ENCODE assay signal across 34 cellular contexts in genomic region chr4:80526697-80527096, GRCh38.
DNase-seq lines count a peak whose midpoint lies in the region; ATAC-seq, FAIRE-seq and TF ChIP-seq lines count a peak whose summit lies in the region.
"Had no signal": no experiment of that assay in that cellular context is flagged by ENCODE, and none has a peak within 500 bp of the region (broad histone marks: within the 10 kb centered on the region; RNA-seq: fewer than 3 reads in every experiment).

No MANE protein-coding gene starts in this region.

- WGBS in IMR-90 (ENCODE audit: extremely low coverage in 2 of 2, insufficient read length in 1 of 2), 2 experiments: 100% methylated on average over 1 of the region's 2 CpGs; no CpG with 5 or more reads in 1 of the 2 experiments
- 4% methylated on average over 2 of the region's 2 CpGs for WGBS in K562 (ENCODE audit: insufficient coverage, low coverage, missing lambda C conversion rate)
- WGBS in H1 (ENCODE audit: extremely low coverage in 1 of 2, insufficient coverage in 1 of 2, insufficient read length in 1 of 2, insufficient replicate concordance in 2 of 2, low coverage in 1 of 2, low lambda C conversion rate in 2 of 2, missing lambda C conversion rate in 1 of 2), 2 experiments: 90 to 100% methylated on average over 1 to 2 of the region's 2 CpGs

- no TSS peak for BruUV-seq in IMR-90 (replicated peaks; lab: Mats Ljungman, UMichigan)
- BruUV-seq in K562 (replicated peaks; lab: Mats Ljungman, UMichigan): no TSS peak

- H2AFZ ChIP-seq in IMR-90 (replicated peaks; ENCODE audit: low read length, poor library complexity) (no peak overlapping the region), K562 (ENCODE audit: low read depth, low read length) (no peak overlapping the region), H1 (ENCODE audit: low read length) (no peak overlapping the region)

- no peak overlapping the region for H3K18ac ChIP-seq in IMR-90 (ENCODE audit: low read depth, low read length)
- H3K18ac ChIP-seq in H1 (ENCODE audit: extremely low read depth, low read length): no peak overlapping the region

- no peak overlapping the region for H3K14ac ChIP-seq in IMR-90 (replicated peaks; ENCODE audit: low read depth, low read length)
- H3K14ac ChIP-seq in H1 (ENCODE audit: insufficient read length): no peak overlapping the region

- FAIRE-seq in K562 (lab: Jason Lieb, UNC) (no peak), H1 (lab: Jason Lieb, UNC) (no peak)
- FAIRE-seq: A549, D721Med had no signal

- H4K5ac ChIP-seq in IMR-90 (ENCODE audit: low read depth, low read length) (no peak overlapping the region), H1 (ENCODE audit: insufficient read length, low read depth, low read length) (no peak overlapping the region)

- H3K9me1 ChIP-seq in IMR-90 (ENCODE audit: insufficient read depth, low read length) (no peaks in the 10 kb centered on the region), K562 (ENCODE audit: control insufficient read depth, insufficient read depth, low read length) (no peaks in the 10 kb centered on the region)

- no peaks in the 10 kb centered on the region for H3K23me2 ChIP-seq in H1 (ENCODE audit: low read depth, low read length)

- no peak for TF ChIP-seq RAD21 in IMR-90 (IDR thresholded peaks at IDR 0.05; ENCODE audit: low read length)
- TF ChIP-seq RAD21 in K562 (CRISPR knock-in tag; conservative IDR thresholded peaks at IDR 0.05 in 1 of 2, IDR thresholded peaks at IDR 0.05 in 1 of 2): no peak
- TF ChIP-seq RAD21 in H1 (IDR thresholded peaks at IDR 0.05 in 1 of 2, conservative IDR thresholded peaks at IDR 0.05 in 1 of 2; ENCODE audit: low read depth in 2 of 2, low read length in 2 of 2): no peak

- H3K27ac ChIP-seq in IMR-90 (ENCODE audit: insufficient read depth, low read length) (no peak overlapping the region), K562 (ENCODE audit: extremely low read depth, low read depth, low read length) (no peak overlapping the region), H1 (ENCODE audit: low read depth, low read length) (no peak overlapping the region)
- H3K27ac ChIP-seq: 22Rv1; A549; BLaER1; BLaER1 treated with 17β-estradiol and CSF1 and Interleukin-3, amounts not matched to agents 10 nM and 100 nM; C4-2B had no signal

- no peaks in the 10 kb centered on the region for H3K79me2 ChIP-seq in K562 (ENCODE audit: control insufficient read depth, insufficient read depth, low read length)
- H3K79me2 ChIP-seq in H1 (ENCODE audit: control insufficient read depth in 1 of 2, insufficient read depth in 2 of 2, low read length in 2 of 2): no peaks in the 10 kb centered on the region

- no peak overlapping the region for H3K9ac ChIP-seq in IMR-90 (ENCODE audit: low read depth, low read length)
- H3K9ac ChIP-seq in K562 (ENCODE audit: insufficient read depth in 1 of 2, low read depth in 2 of 2, low read length in 2 of 2): no peak overlapping the region
- no peak overlapping the region for H3K9ac ChIP-seq in H1 (replicated peaks in 1 of 4; ENCODE audit: extremely low read depth in 1 of 4, low read depth in 3 of 4, low read length in 3 of 4)
- H3K9ac ChIP-seq: BLaER1; BLaER1 treated with 17β-estradiol and CSF1 and Interleukin-3, amounts not matched to agents 10 nM and 100 nM had no signal

- no peaks in the 10 kb centered on the region for H3K79me1 ChIP-seq in IMR-90 (ENCODE audit: low read depth in 1 of 2, low read length in 2 of 2)
- no peaks in the 10 kb centered on the region for H3K79me1 ChIP-seq in H1 (ENCODE audit: low read depth, low read length)

- no peak for DNase-seq in IMR-90
- DNase-seq in K562 (ENCODE audit: extremely low read depth in 1 of 4, low spot score in 3 of 4): no peak
- no peak for DNase-seq in H1 (ENCODE audit: low read depth in 1 of 2, low spot score in 2 of 2)
- DNase-seq in progenitor cell of endocrine pancreas (ENCODE audit: low spot score, unreplicated experiment): no peak
- DNase-seq in mucosa of descending colon: no peak
- DNase-seq: 8988T; ACHN; AML-193; BE2C; C1 segment of cervical spinal cord; Caco-2; Calu3; CD4-positive, alpha-beta memory T cell; CD4-positive, alpha-beta T cell; CD4-positive, CD25-positive, alpha-beta regulatory T cell; CD8-positive, alpha-beta memory T cell; CD8-positive, alpha-beta T cell; COR-L47; DMS 273 treated with DMSO at 0.1 percent for 48 hours; DMS153; DMS53; DMS79; DMS79 treated with DMSO at 0.1 percent for 48 hours; DND-41; EL had no signal

- no peaks in the 10 kb centered on the region for H3K36me3 Mint-ChIP-seq in progenitor cell of endocrine pancreas (ENCODE audit: insufficient read depth)
- H3K36me3 Mint-ChIP-seq: CD14-positive monocyte; CD4-positive, CD25-positive, alpha-beta regulatory T cell; CD8-positive, alpha-beta T cell had no signal

- H3K27me3 ChIP-seq in IMR-90 (ENCODE audit: control insufficient read depth, insufficient read depth, low read length) (no peaks in the 10 kb centered on the region), K562 (ENCODE audit: control insufficient read depth in 2 of 2, insufficient read depth in 2 of 2, low read length in 2 of 2) (no peaks in the 10 kb centered on the region), H1 (replicated peaks in 1 of 4; ENCODE audit: control insufficient read depth in 3 of 4, extremely low read depth in 1 of 4, insufficient read depth in 3 of 4, low read length in 3 of 4) (no peaks in the 10 kb centered on the region)
- H3K27me3 ChIP-seq: BE2C; BLaER1; BLaER1 treated with 17β-estradiol and CSF1 and Interleukin-3, amounts not matched to agents 10 nM and 100 nM had no signal

- H2BK15ac ChIP-seq in IMR-90 (ENCODE audit: low read depth, low read length) (no peak overlapping the region), H1 (ENCODE audit: low read length) (no peak overlapping the region)

- H3K27me3 Mint-ChIP-seq in progenitor cell of endocrine pancreas: no peaks in the 10 kb centered on the region
- H3K27me3 Mint-ChIP-seq: B cell; CD4-positive, alpha-beta memory T cell; CD4-positive, alpha-beta T cell had no signal

- H2BK20ac ChIP-seq in IMR-90 (ENCODE audit: low read depth, low read length) (no peak overlapping the region), H1 (ENCODE audit: low read length) (no peak overlapping the region)

- CTCF ChIA-PET in IMR-90 (lab: Yijun Ruan, JAX): no interaction called here
- CTCF ChIA-PET in K562 (lab: Yijun Ruan, JAX; ENCODE audit: low intra/inter-chr PET ratio): no interaction called here
- CTCF ChIA-PET in H1 (lab: Charles Lee; ENCODE audit: partially characterized antibody): no interaction called here

- H3K4me3 Mint-ChIP-seq in progenitor cell of endocrine pancreas (ENCODE audit: low read depth): no peak overlapping the region
- H3K4me3 Mint-ChIP-seq: B cell; CD14-positive monocyte; CD4-positive, alpha-beta memory T cell; CD4-positive, alpha-beta T cell; CD4-positive, CD25-positive, alpha-beta regulatory T cell; CD8-positive, alpha-beta memory T cell; CD8-positive, alpha-beta T cell had no signal

- dilution Hi-C loops in IMR-90 (cut with HindIII; ENCODE audit: low sequenced_read_pairs, unreplicated experiment): no loop called here

- TF ChIP-seq EP300 in K562 (IDR thresholded peaks at IDR 0.05; ENCODE audit: low read length): no peak
- no peak for TF ChIP-seq EP300 in H1 (IDR thresholded peaks at IDR 0.05; ENCODE audit: borderline replicate concordance in 1 of 2, low read depth in 2 of 2, low read length in 2 of 2)

- no peak for TF ChIP-seq CTCF in IMR-90 (conservative IDR thresholded peaks at IDR 0.05; ENCODE audit: low read depth, low read length)
- TF ChIP-seq CTCF in K562 (IDR thresholded peaks at IDR 0.05 in 2 of 3, conservative IDR thresholded peaks at IDR 0.05 in 1 of 3; ENCODE audit: insufficient read depth in 2 of 3, low read depth in 1 of 3, low read length in 3 of 3): no peak
- TF ChIP-seq CTCF in H1 (IDR thresholded peaks at IDR 0.05; ENCODE audit: control extremely low read depth in 1 of 3, insufficient read depth in 1 of 3, low read depth in 1 of 3, low read length in 3 of 3): no peak
- TF ChIP-seq CTCF in progenitor cell of endocrine pancreas (IDR thresholded peaks at IDR 0.05; ENCODE audit: unreplicated experiment): no peak
- no peak for TF ChIP-seq CTCF in mucosa of descending colon (IDR thresholded peaks at IDR 0.05)

- no peaks in the 10 kb centered on the region for H3K9me3 ChIP-seq in IMR-90 (ENCODE audit: control insufficient read depth, insufficient read depth, low read length)
- H3K9me3 ChIP-seq in K562 (replicated peaks; ENCODE audit: control insufficient read depth, insufficient read depth, low read depth, low read length): no peaks in the 10 kb centered on the region
- H3K9me3 ChIP-seq in H1 (ENCODE audit: insufficient read depth in 2 of 2, low read depth in 1 of 2, low read length in 1 of 2): no peaks in the 10 kb centered on the region
- H3K9me3 ChIP-seq in mucosa of descending colon: no peaks in the 10 kb centered on the region
- H3K9me3 ChIP-seq: A549; BE2C; BLaER1; BLaER1 treated with 17β-estradiol and CSF1 and Interleukin-3, amounts not matched to agents 10 nM and 100 nM; Caco-2 had no signal

- H3K4ac ChIP-seq in IMR-90 (ENCODE audit: low read depth, low read length) (no peak overlapping the region), H1 (replicated peaks; ENCODE audit: insufficient read length, low read depth, low read length) (no peak overlapping the region)

- H2AK5ac ChIP-seq in IMR-90 (ENCODE audit: low read depth, low read length) (no peak overlapping the region), H1 (ENCODE audit: low read depth, low read length) (no peak overlapping the region)

- H2BK120ac ChIP-seq in IMR-90 (ENCODE audit: low read depth, low read length): no peak overlapping the region
- H2BK120ac ChIP-seq in H1 (replicated peaks; ENCODE audit: low read depth, low read length): no peak overlapping the region

- no peak overlapping the region for H3K27ac Mint-ChIP-seq in progenitor cell of endocrine pancreas
- H3K27ac Mint-ChIP-seq: B cell; CD14-positive monocyte; CD4-positive, alpha-beta memory T cell; CD4-positive, alpha-beta T cell; CD4-positive, CD25-positive, alpha-beta regulatory T cell; CD8-positive, alpha-beta memory T cell; CD8-positive, alpha-beta T cell had no signal

- ATAC-seq in IMR-90 (ENCODE audit: low read depth) (no peak), K562 (no peak), GM18498 (IDR thresholded peaks at IDR 0.05; ENCODE audit: unreplicated experiment) (no peak), mucosa of descending colon (no peak)
- ATAC-seq: A549; CD8-positive, alpha-beta T cell had no signal

- H3K56ac ChIP-seq in IMR-90 (ENCODE audit: extremely low read depth, insufficient read depth, low read length) (no peak overlapping the region), H1 (replicated peaks; ENCODE audit: insufficient read length, low read depth, low read length) (no peak overlapping the region)

- H3K4me2 ChIP-seq in IMR-90 (ENCODE audit: low read depth, low read length) (no peak overlapping the region), K562 (ENCODE audit: insufficient read depth, low read length) (no peak overlapping the region), H1 (ENCODE audit: insufficient read depth in 1 of 2, low read depth in 2 of 2, low read length in 2 of 2) (no peak overlapping the region)
- H3K4me2 ChIP-seq: A549; BLaER1; BLaER1 treated with 17β-estradiol and CSF1 and Interleukin-3, amounts not matched to agents 10 nM and 100 nM had no signal

- H3K9me3 Mint-ChIP-seq in progenitor cell of endocrine pancreas (ENCODE audit: low read depth): no peaks in the 10 kb centered on the region
- H3K9me3 Mint-ChIP-seq: CD4-positive, alpha-beta T cell; CD8-positive, alpha-beta memory T cell; CD8-positive, alpha-beta T cell had no signal

- POLR2A ChIA-PET in IMR-90 (lab: Charles Lee; ENCODE audit: unreplicated experiment): no interaction called here
- POLR2A ChIA-PET in K562 (lab: Yijun Ruan, JAX): no interaction called here
- POLR2A ChIA-PET in H1 (lab: Charles Lee; ENCODE audit: partially characterized antibody): no interaction called here

- H2AK9ac ChIP-seq in IMR-90 (replicated peaks; ENCODE audit: low read depth, low read length, poor library complexity): no peak overlapping the region

- peaks cover 2% of the 10 kb centered on the region for H3K4me1 ChIP-seq in IMR-90 (ENCODE audit: control insufficient read depth, insufficient read depth, low read length)
- H3K4me1 ChIP-seq in K562 (replicated peaks in 1 of 2; ENCODE audit: control insufficient read depth in 2 of 2, insufficient read depth in 2 of 2, low read length in 2 of 2): no peaks in the 10 kb centered on the region
- H3K4me1 ChIP-seq in H1 (replicated peaks in 1 of 4; ENCODE audit: control insufficient read depth in 3 of 4, insufficient read depth in 4 of 4, low read length in 3 of 4): no peaks in the 10 kb centered on the region
- H3K4me1 ChIP-seq in mucosa of descending colon (ENCODE audit: low read depth): no peaks in the 10 kb centered on the region
- H3K4me1 ChIP-seq: A549, BE2C, Caco-2 had no signal

- H4K8ac ChIP-seq in IMR-90 (ENCODE audit: low read depth in 2 of 2, low read length in 2 of 2) (no peak overlapping the region), H1 (ENCODE audit: extremely low read depth, insufficient read depth, low read length) (no peak overlapping the region)

- H2BK5ac ChIP-seq in IMR-90 (ENCODE audit: low read depth, low read length, poor library complexity, severe bottlenecking): no peak overlapping the region
- H2BK5ac ChIP-seq in H1 (ENCODE audit: low read depth, low read length): no peak overlapping the region

- no peaks in the 10 kb centered on the region for H3K4me1 Mint-ChIP-seq in progenitor cell of endocrine pancreas (ENCODE audit: low read depth)
- H3K4me1 Mint-ChIP-seq: CD14-positive monocyte; CD8-positive, alpha-beta memory T cell had no signal

- TF ChIP-seq POLR2A in IMR-90 (IDR thresholded peaks at IDR 0.05; ENCODE audit: low read depth, low read length) (no peak), K562 (conservative IDR thresholded peaks at IDR 0.05) (no peak), H1 (IDR thresholded peaks at IDR 0.05; ENCODE audit: control extremely low read depth in 1 of 2, low read depth in 2 of 2, low read length in 2 of 2) (no peak)

- H3K36me3 ChIP-seq in IMR-90 (ENCODE audit: control insufficient read depth, insufficient read depth, low read length) (no peaks in the 10 kb centered on the region), K562 (ENCODE audit: control insufficient read depth, insufficient read depth, low read length) (no peaks in the 10 kb centered on the region), H1 (ENCODE audit: control insufficient read depth in 2 of 4, insufficient read depth in 4 of 4, low read length in 3 of 4) (no peaks in the 10 kb centered on the region), mucosa of descending colon (ENCODE audit: low read depth) (no peaks in the 10 kb centered on the region)
- H3K36me3 ChIP-seq: BE2C; BLaER1; BLaER1 treated with 17β-estradiol and CSF1 and Interleukin-3, amounts not matched to agents 10 nM and 100 nM had no signal

- no peak overlapping the region for H4K91ac ChIP-seq in IMR-90 (ENCODE audit: insufficient read depth, low read depth, low read length)
- no peak overlapping the region for H4K91ac ChIP-seq in H1 (replicated peaks; ENCODE audit: insufficient read length, low read length)

- H3K23ac ChIP-seq in IMR-90 (ENCODE audit: low read depth, low read length) (no peak overlapping the region), H1 (ENCODE audit: insufficient read length) (no peak overlapping the region)

- no peak overlapping the region for H2BK12ac ChIP-seq in H1 (ENCODE audit: low read depth, low read length)

- H3K4me3 ChIP-seq in IMR-90 (ENCODE audit: insufficient read depth, low read depth, low read length) (no peak overlapping the region), K562 (no peak overlapping the region), H1 (ENCODE audit: extremely low read depth in 1 of 4, insufficient read depth in 2 of 4, low read depth in 3 of 4, low read length in 4 of 4) (no peak overlapping the region), mucosa of descending colon (no peak overlapping the region)
- H3K4me3 ChIP-seq: A549; BLaER1; BLaER1 treated with 17β-estradiol and CSF1 and Interleukin-3, amounts not matched to agents 10 nM and 100 nM had no signal

- in situ Hi-C loops in IMR-90 (cut with MboI; ENCODE audit: low sequenced_read_pairs) (no loop called here), K562 (cut with MboI) (no loop called here)

- H4K20me1 ChIP-seq in IMR-90 (ENCODE audit: insufficient read depth, low read length) (no peaks in the 10 kb centered on the region), K562 (replicated peaks; ENCODE audit: control insufficient read depth, insufficient read depth, low read length) (no peaks in the 10 kb centered on the region), H1 (replicated peaks in 1 of 2; ENCODE audit: control insufficient read depth in 1 of 2, insufficient read depth in 2 of 2, low read length in 2 of 2) (no peaks in the 10 kb centered on the region)
- H4K20me1 ChIP-seq: BLaER1; BLaER1 treated with 17β-estradiol and CSF1 and Interleukin-3, amounts not matched to agents 10 nM and 100 nM had no signal

- intact Hi-C loops in IMR-90 (cut with micrococcal nuclease) (no loop called here), K562 (cut with micrococcal nuclease) (no loop called here), mucosa of descending colon (cut with DNase I, micrococcal nuclease) (no loop called here)
